22 cellular contexts compared by ENCODE assay signal in genomic region chr20:61804896-61805295, GRCh38.
DNase-seq lines count a peak whose midpoint lies in the region; ATAC-seq, FAIRE-seq and TF ChIP-seq lines count a peak whose summit lies in the region.
"Had no signal": no experiment of that assay in that cellular context is flagged by ENCODE, and none has a peak within 500 bp of the region (broad histone marks: within the 10 kb centered on the region; RNA-seq: fewer than 3 reads in every experiment).

No MANE protein-coding gene starts in this region.

- H3K4me3 ChIP-seq in left ventricle myocardium inferior (no peak overlapping the region), H7 (ENCODE audit: insufficient read depth, low read depth, low read length) (no peak overlapping the region), kidney (ENCODE audit: low read length in 2 of 2) (no peak overlapping the region), MM.1S (ENCODE audit: low read length) (no peak overlapping the region)

- peak; percentile 2 for DNase-seq in left ventricle myocardium inferior
- no peak for DNase-seq in left cardiac atrium
- DNase-seq in H7: peak; percentile 35
- peak; percentile 16 for DNase-seq in kidney
- DNase-seq in urothelium cell line (ENCODE audit: low spot score): peak; percentile 29
- DNase-seq in WTC11 (ENCODE audit: low spot score): no peak
- no peak for DNase-seq in T-helper 2 cell
- no peak for DNase-seq in MM.1S
- DNase-seq: 8988T; C1 segment of cervical spinal cord; DMS53; NCI-H1092 treated with DMSO at 0.1 percent for 48 hours; NCI-H146; NCI-H2081; NCI-H510A; NCI-H748 treated with DMSO at 0.1 percent for 48 hours; NK-92 treated with Interleukin-12 subunit alpha and Interleukin-12 subunit beta, amount 100 ng/mL, for 24 hours; SHP77 treated with DMSO at 0.1 percent for 48 hours; SK-N-SH had no signal

- H4K20me1 ChIP-seq in MM.1S (ENCODE audit: insufficient read depth, low read length): no peaks in the 10 kb centered on the region

- H3K4me3 Mint-ChIP-seq in WTC11: no peak overlapping the region
- H3K4me3 Mint-ChIP-seq: CD8-positive, alpha-beta memory T cell had no signal

- H3K9me3 ChIP-seq in left ventricle myocardium inferior (replicated peaks): no peaks in the 10 kb centered on the region
- no peaks in the 10 kb centered on the region for H3K9me3 ChIP-seq in kidney (ENCODE audit: control insufficient read depth in 1 of 2, low read length in 2 of 2)
- H3K9me3 ChIP-seq in MM.1S (replicated peaks; ENCODE audit: insufficient read depth, low read length): no peaks in the 10 kb centered on the region
- H3K9me3 ChIP-seq: SK-N-SH had no signal

- H3K9me3 Mint-ChIP-seq in WTC11: no peaks in the 10 kb centered on the region
- H3K9me3 Mint-ChIP-seq: CD8-positive, alpha-beta memory T cell had no signal

- H3K36me3 ChIP-seq in left ventricle myocardium inferior: no peaks in the 10 kb centered on the region
- no peaks in the 10 kb centered on the region for H3K36me3 ChIP-seq in H7 (replicated peaks; ENCODE audit: control insufficient read depth, insufficient read depth, low read length)
- no peaks in the 10 kb centered on the region for H3K36me3 ChIP-seq in kidney (ENCODE audit: control insufficient read depth in 1 of 2, insufficient read depth in 2 of 2, low read length in 2 of 2)
- no peaks in the 10 kb centered on the region for H3K36me3 ChIP-seq in MM.1S (replicated peaks; ENCODE audit: insufficient read depth, low read length)

- H3K9ac ChIP-seq in kidney (ENCODE audit: low read length in 2 of 2): no peak overlapping the region
- H3K9ac ChIP-seq in MM.1S (ENCODE audit: low read length): no peak overlapping the region
- H3K9ac ChIP-seq: SK-N-SH had no signal

- H2AFZ ChIP-seq in MM.1S (ENCODE audit: low read length): no peak overlapping the region

- H3K27me3 ChIP-seq in left ventricle myocardium inferior (ENCODE audit: low read depth) (peaks cover 99% of the 10 kb centered on the region), H7 (ENCODE audit: control insufficient read depth, insufficient read depth, low read length) (no peaks in the 10 kb centered on the region; the same call in 1 of the 2 replicates), MM.1S (replicated peaks; ENCODE audit: insufficient read depth, low read length) (peaks cover 99% of the 10 kb centered on the region)

- no peaks in the 10 kb centered on the region for H3K79me2 ChIP-seq in MM.1S (ENCODE audit: low read length)

- CTCF ChIA-PET in WTC11 (lab: Charles Lee): interaction anchor here (0.8 kb wide), 1 partner anchor 70 kb away, joined by 3 read pairs; no protein-coding TSS in a partner anchor

- no peak for FAIRE-seq in kidney (lab: Jason Lieb, UNC)
- FAIRE-seq in urothelium cell line (lab: Jason Lieb, UNC): no peak
- FAIRE-seq: RCC 7860 had no signal

- H3K36me3 Mint-ChIP-seq in WTC11: no peaks in the 10 kb centered on the region
- H3K36me3 Mint-ChIP-seq: CD8-positive, alpha-beta memory T cell had no signal

- H3K27ac ChIP-seq in left ventricle myocardium inferior (replicated peaks) (no peak overlapping the region), kidney (ENCODE audit: low read depth in 2 of 2, low read length in 2 of 2) (no peak overlapping the region), MM.1S (ENCODE audit: low read length) (no peak overlapping the region)

- H3K9me2 ChIP-seq in MM.1S (replicated peaks; ENCODE audit: insufficient read depth, low read length): no peaks in the 10 kb centered on the region
- H3K9me2 ChIP-seq: SK-N-SH had no signal

- no peak for ATAC-seq in left cardiac atrium
- ATAC-seq in WTC11: no peak
- ATAC-seq: HCT116 had no signal

- no peaks in the 10 kb centered on the region for H3F3A ChIP-seq in MM.1S (ENCODE audit: insufficient read depth, low read length)

- peaks cover 9% of the 10 kb centered on the region for H3K4me1 Mint-ChIP-seq in WTC11

- peaks cover 5% of the 10 kb centered on the region for H3K4me1 ChIP-seq in left ventricle myocardium inferior
- H3K4me1 ChIP-seq in kidney (ENCODE audit: control insufficient read depth in 1 of 2, insufficient read depth in 1 of 2, low read depth in 1 of 2, low read length in 2 of 2): no peaks in the 10 kb centered on the region
- no peaks in the 10 kb centered on the region for H3K4me1 ChIP-seq in MM.1S (ENCODE audit: low read length)

- no peak overlapping the region for H3K4me2 ChIP-seq in MM.1S (ENCODE audit: low read depth, low read length)
- H3K4me2 ChIP-seq: SK-N-SH had no signal

- POLR2A ChIA-PET in WTC11 (lab: Charles Lee): no interaction called here

- intact Hi-C loops in left ventricle myocardium inferior (cut with micrococcal nuclease): no loop called here
- intact Hi-C loops in left cardiac atrium (cut with DNase I): no loop called here
- intact Hi-C loops in kidney (cut with DNase I): no loop called here

- H3K27me3 Mint-ChIP-seq in WTC11 (ENCODE audit: low read depth): peaks cover 15% of the 10 kb centered on the region

- TF ChIP-seq CTCF in left ventricle myocardium inferior (IDR thresholded peaks at IDR 0.05; ENCODE audit: borderline replicate concordance) (no peak), kidney (IDR thresholded peaks at IDR 0.05; ENCODE audit: borderline replicate concordance, extremely low read depth, insufficient read depth) (no peak), WTC11 (IDR thresholded peaks at IDR 0.05) (no peak), MM.1S (IDR thresholded peaks at IDR 0.05; ENCODE audit: low read length) (no peak)

- no peak overlapping the region for H3K27ac Mint-ChIP-seq in WTC11
- H3K27ac Mint-ChIP-seq: CD8-positive, alpha-beta memory T cell had no signal

TF ChIP-seq in WTC11, 78 proteins besides CTCF, POLR2A, EP300 and RAD21:
- TF ChIP-seq ZNF219 (CRISPR knock-in tag; IDR thresholded peaks at IDR 0.05; ENCODE audit: borderline replicate concordance): no peak
- no peak for TF ChIP-seq SMAD4 (CRISPR knock-in tag; IDR thresholded peaks at IDR 0.05)
- TF ChIP-seq USF2 (CRISPR knock-in tag; IDR thresholded peaks at IDR 0.05): no peak
- TF ChIP-seq NR2C2 (CRISPR knock-in tag; IDR thresholded peaks at IDR 0.05): no peak
- TF ChIP-seq, protein P1, sequence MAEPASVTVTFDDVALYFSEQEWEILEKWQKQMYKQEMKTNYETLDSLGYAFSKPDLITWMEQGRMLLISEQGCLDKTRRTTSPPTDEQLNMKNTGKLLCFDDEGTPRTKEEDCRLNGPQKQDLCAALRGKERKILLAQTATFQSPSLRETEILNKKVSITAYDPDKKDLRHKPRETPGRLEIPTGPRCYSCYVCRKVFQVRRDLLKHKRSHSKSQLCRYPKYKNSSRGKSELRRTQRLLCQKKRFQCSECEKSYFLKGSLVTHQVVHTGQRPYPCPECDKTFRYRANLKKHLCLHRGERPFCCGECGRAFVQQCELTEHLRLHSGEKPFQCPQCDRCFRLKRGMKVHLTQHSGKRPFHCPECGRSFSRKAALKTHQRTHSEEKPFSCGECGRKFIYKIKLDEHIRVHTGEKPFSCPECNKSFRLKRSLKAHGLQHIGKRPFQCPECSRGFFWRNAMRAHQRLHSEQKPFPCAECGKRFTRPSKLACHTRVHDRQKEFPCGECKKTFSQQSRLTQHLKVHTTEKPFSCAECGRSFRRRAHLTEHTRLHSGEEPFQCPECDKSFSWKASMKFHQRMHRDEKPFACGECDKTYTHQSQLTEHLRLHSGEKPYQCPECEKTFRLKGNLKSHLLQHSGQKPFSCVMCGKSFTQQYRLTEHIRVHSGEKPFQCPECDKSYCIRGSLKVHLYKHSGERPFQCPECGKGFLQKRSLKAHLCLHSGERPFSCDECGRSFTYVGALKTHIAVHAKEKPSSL (CRISPR knock-in tag; conservative IDR thresholded peaks at IDR 0.05): no peak
- no peak for TF ChIP-seq FOXP1 (CRISPR knock-in tag; IDR thresholded peaks at IDR 0.05; ENCODE audit: borderline replicate concordance)

Comparison
In these comparisons a context has a peak if more than half of its experiments do, and no peak if none do; other contexts are left out.
1. DNase-seq: peak in left ventricle myocardium inferior (single experiment), H7 (single experiment), kidney (single experiment) and urothelium cell line (single experiment); none in left cardiac atrium (single experiment), WTC11 (single experiment), T-helper 2 cell (0 of 5) and MM.1S (single experiment).